9 cellular contexts compared by ENCODE assay signal in genomic region chr14:63745858-63746425, GRCh38. TPM values are rescaled to one million over a fixed set of nuclear protein-coding genes. Genes with fewer than 3 reads are reported as not detected.
A peak's percentile ranks its signal among the peaks of the same experiment; 100 is the strongest.
DNase-seq lines count a peak whose midpoint lies in the region; ATAC-seq, FAIRE-seq and TF ChIP-seq lines count a peak whose summit lies in the region.
"Had no signal": no experiment of that assay in that cellular context is flagged by ENCODE, and none has a peak within 500 bp of the region (broad histone marks: within the 10 kb centered on the region; RNA-seq: fewer than 3 reads in every experiment).

No MANE protein-coding gene starts in this region.

- TF ChIP-seq EP300 in GM12878 (IDR thresholded peaks at IDR 0.05; ENCODE audit: borderline replicate concordance in 1 of 2, control insufficient read depth in 1 of 2, low read depth in 2 of 2, low read length in 2 of 2): peak; percentile 38 to 65; a peak in 3 of 4 replicates

- H3K9me3 ChIP-seq in GM12878 (replicated peaks; ENCODE audit: control insufficient read depth, insufficient read depth, low read length): no peaks in the 10 kb centered on the region

- RAD21 ChIA-PET in GM12878 (lab: Charles Lee; ENCODE audit: unreplicated experiment): interaction anchor here (0.6 to 8.1 kb wide), 10 partner anchors 9 to 490 kb away, joined by 3 to 64 read pairs (median 4); partner anchors contain the start of gene SGPP1

- H4K20me1 ChIP-seq in GM12878 (ENCODE audit: control insufficient read depth, insufficient read depth): no peaks in the 10 kb centered on the region

- WGBS in GM12878 (ENCODE audit: insufficient coverage, insufficient replicate concordance, low lambda C conversion rate, missing lambda C conversion rate): 0% methylated on average over 4 of the region's 4 CpGs

- CTCF ChIA-PET in GM12878 (lab: Yijun Ruan, JAX): interaction anchor here (0.6 to 3.5 kb wide), 8 partner anchors 9 to 357 kb away, joined by 3 to 20 read pairs (median 3); no protein-coding TSS in a partner anchor

- H2AFZ ChIP-seq in GM12878 (ENCODE audit: control insufficient read depth, low read depth, low read length): peak overlapping the region; percentile 93

- SMC1A ChIA-PET in GM12878 (lab: Charles Lee; ENCODE audit: uncharacterized antibody, unreplicated experiment): interaction anchor here (0.6 to 4.9 kb wide), 11 partner anchors 9 to 1169 kb away, joined by 3 to 52 read pairs (median 5); partner anchors contain the start of gene WDR89

- ATAC-seq in GM21390 (IDR thresholded peaks at IDR 0.05; ENCODE audit: unreplicated experiment) (peak; percentile 64), HG03520 (IDR thresholded peaks at IDR 0.05; ENCODE audit: unreplicated experiment) (peak; percentile 66), GM12878 (peak; percentile 76)

- DNase-seq in GM06990 (ENCODE audit: extremely low read depth, insufficient read length): peak; percentile 68
- DNase-seq in GM12878 (ENCODE audit: low read depth, low spot score): peak; percentile 80
- DNase-seq in central memory CD4-positive, alpha-beta T cell: no peak
- DNase-seq in epidermal melanocyte (ENCODE audit: insufficient read length, low spot score): no peak
- no peak for DNase-seq in NCI-H146 treated with DMSO at 0.1 percent for 48 hours (lab: John Stamatoyannopoulos, UW; ENCODE audit: unreplicated experiment)
- DNase-seq in G401 (ENCODE audit: low spot score): no peak

- H3K4me3 ChIP-seq in GM06990 (replicated peaks; ENCODE audit: low read depth, low read length) (no peak overlapping the region), GM12878 (no peak overlapping the region)

- peak; percentile 35 for FAIRE-seq in GM12878 (lab: Jason Lieb, UNC)
- FAIRE-seq: keratinocyte had no signal

- no TSS peak for BruUV-seq in GM12878 (replicated peaks; lab: Mats Ljungman, UMichigan)

- POLR2A ChIA-PET in GM12878 (lab: Charles Lee): interaction anchor here (0.6 to 3.6 kb wide), 8 partner anchors 9 to 354 kb away, joined by 3 to 51 read pairs (median 4); partner anchors contain the start of genes SGPP1 and WDR89

- TF ChIP-seq POLR2A in GM12878 (IDR thresholded peaks at IDR 0.05; ENCODE audit: low read depth, low read length): 0 out of 2 replicates have a peak, but pooled peaks have one; percentile 33

- TF ChIP-seq CTCF in GM06990 (IDR thresholded peaks at IDR 0.05; ENCODE audit: insufficient read depth, low read length, poor library complexity, severe bottlenecking): no peak
- peak in 2 of 3 experiments; percentile 8 to 9; a peak in 1 of 6 replicates for TF ChIP-seq CTCF in GM12878 (IDR thresholded peaks at IDR 0.05 in 2 of 3, conservative IDR thresholded peaks at IDR 0.05 in 1 of 3; ENCODE audit: control insufficient read depth in 2 of 3, extremely low read depth in 1 of 3, insufficient read depth in 1 of 3, low read depth in 3 of 3, low read length in 3 of 3)

- no peaks in the 10 kb centered on the region for H3K79me2 ChIP-seq in GM12878 (ENCODE audit: control insufficient read depth, insufficient read depth, low read length)

- peaks cover 36% of the 10 kb centered on the region for H3K4me1 ChIP-seq in GM12878 (ENCODE audit: control insufficient read depth, insufficient read depth, low read length)

- peak overlapping the region; percentile 50; the same call in 1 of the 2 replicates for H3K9ac ChIP-seq in GM12878 (ENCODE audit: control insufficient read depth, insufficient read depth, low read length)

- peak overlapping the region; percentile 85 for H3K4me2 ChIP-seq in GM12878 (ENCODE audit: control insufficient read depth, insufficient read depth)

- H3K36me3 ChIP-seq in GM06990 (ENCODE audit: control insufficient read depth, insufficient read depth, low read length) (no peaks in the 10 kb centered on the region), GM12878 (ENCODE audit: control insufficient read depth in 2 of 2, insufficient read depth in 2 of 2, low read length in 1 of 2) (no peaks in the 10 kb centered on the region)

- intact Hi-C loops in GM12878 (cut with micrococcal nuclease; ENCODE audit: unreplicated experiment): loop anchor here (5.0 kb wide), 1 partner anchor 204 kb away; the partner anchor contains the start of gene PPP2R5E

- TF ChIP-seq RAD21 in GM12878 (IDR thresholded peaks at IDR 0.05; ENCODE audit: insufficient read depth, low read depth, low read length): 0 out of 2 replicates have a peak, but pooled peaks have one; percentile 31

- H3K27ac ChIP-seq in GM12878 (ENCODE audit: control insufficient read depth, insufficient read depth): peak overlapping the region; percentile 75

- in situ Hi-C loops in GM12878 (cut with MboI) (no loop called here), G401 (cut with HindIII; ENCODE audit: low sequenced_read_pairs) (no loop called here)

- H3K27me3 ChIP-seq in GM06990 (replicated peaks; ENCODE audit: control insufficient read depth, insufficient read depth, low read length) (no peaks in the 10 kb centered on the region), GM12878 (replicated peaks in 1 of 2; ENCODE audit: control insufficient read depth in 2 of 2, insufficient read depth in 2 of 2, low read length in 1 of 2) (no peaks in the 10 kb centered on the region)

TF ChIP-seq in GM12878, 131 proteins besides CTCF, POLR2A, EP300 and RAD21 (continues in another document):
- TF ChIP-seq NRF1 (conservative IDR thresholded peaks at IDR 0.05; ENCODE audit: low read depth, low read length): no peak
- TF ChIP-seq SMC3 (IDR thresholded peaks at IDR 0.05; ENCODE audit: borderline replicate concordance, low read length): no peak
- TF ChIP-seq POLR2AphosphoS5 (IDR thresholded peaks at IDR 0.05; ENCODE audit: low read length): no peak
- TF ChIP-seq STAT3 (IDR thresholded peaks at IDR 0.05; ENCODE audit: low read depth, low read length): no peak
- peak; percentile 85 to 89; a peak in 3 of 4 replicates for TF ChIP-seq BHLHE40 (IDR thresholded peaks at IDR 0.05; ENCODE audit: borderline replicate concordance in 1 of 2, low read depth in 2 of 2, low read length in 1 of 2)
- peak; percentile 76 for TF ChIP-seq ATF2 (IDR thresholded peaks at IDR 0.05; ENCODE audit: low read length)
- TF ChIP-seq RFX5 (IDR thresholded peaks at IDR 0.05; ENCODE audit: low read depth, low read length): no peak
- TF ChIP-seq SIN3A (IDR thresholded peaks at IDR 0.05; ENCODE audit: low read depth, low read length): no peak
- TF ChIP-seq SIX5 (IDR thresholded peaks at IDR 0.05; ENCODE audit: low read depth, low read length, severe bottlenecking): no peak
- TF ChIP-seq MTA2 (IDR thresholded peaks at IDR 0.05; ENCODE audit: low read depth): peak; percentile 67; the same call in 1 of the 2 replicates
- TF ChIP-seq IKZF2 (IDR thresholded peaks at IDR 0.05): peak; percentile 92 to 96
- peak; percentile 33; the same call in 1 of the 2 replicates for TF ChIP-seq ATF3 (IDR thresholded peaks at IDR 0.05; ENCODE audit: borderline replicate concordance, extremely low read depth, low read depth, low read length)
- TF ChIP-seq CREB1 (IDR thresholded peaks at IDR 0.05; ENCODE audit: low read depth): peak; percentile 55; the same call in 1 of the 2 replicates
- peak; percentile 40; the same call in 1 of the 2 replicates for TF ChIP-seq CBFB (IDR thresholded peaks at IDR 0.05; ENCODE audit: low read depth)
- TF ChIP-seq GATAD2B (conservative IDR thresholded peaks at IDR 0.05; ENCODE audit: low read depth): peak; percentile 47; the same call in 1 of the 2 replicates
- TF ChIP-seq SMAD5 (IDR thresholded peaks at IDR 0.05; ENCODE audit: low read depth): no peak

RNA-seq across cellular contexts. Expression of gene SGPP1, which starts 18.1 kb away (rescaled TPM):
- total RNA-seq in GM12878 (2013; cell fraction: nucleolus; rRNA removed): 48.4 and 48.5 TPM in 2 replicates
- total RNA-seq in GM12878 (2014; rRNA removed) (37.7 and 45.0 TPM in 2 replicates), GM12878 (2014; rRNA removed; fragmentation: Illumina TruSeq; extraction: Trizol) (25.8 and 28.4 TPM in 2 replicates), GM12878 (2021) (25.8 and 27.5 TPM in 2 replicates)
- polyA plus RNA-seq in GM12878 (2011; ENCODE audit: low read depth): 6.7 TPM
- polyA plus RNA-seq in GM12878 (2011; rRNA removed) (26.5 and 35.4 TPM in 2 replicates), GM12878 (2014; fragmentation: Illumina TruSeq; extraction: Trizol) (25.2 and 36.7 TPM in 2 replicates), GM12878 (2014; fragmentation: Nextera tagmentation; extraction: Ambion mirVana) (10 to 100 TPM in 1 of 2 experiments, 1 to 10 TPM in 1; 8.8 to 17.1 TPM), GM12878 (2014; rRNA removed) (18.5 and 21.2 TPM in 2 replicates), GM12878 (2016; fragmentation: Nextera tagmentation; extraction: Ambion mirVana) (10 to 100 TPM in 1 of 2 experiments, 1 to 10 TPM in 1; 3.5 to 34.4 TPM)
- polyA plus RNA-seq in GM12878 (2011; cell fraction: cytosol; rRNA removed): 11.2 and 13.2 TPM in 2 replicates
- polyA plus RNA-seq in GM12878 (2011; cell fraction: nucleus; rRNA removed): 9.9 and 11.4 TPM in 2 replicates
- 17.1 and 18.3 TPM in 2 replicates for polyA plus RNA-seq in GM12878 (2012)
- polyA minus RNA-seq in GM12878 (2011; rRNA and poly(A)+ RNA removed): 10.2 and 12.0 TPM in 2 replicates
- polyA minus RNA-seq in GM12878 (2011; cell fraction: cytosol; rRNA and poly(A)+ RNA removed): 6.1 and 7.0 TPM in 2 replicates
- 8.8 and 17.2 TPM in 2 replicates for polyA minus RNA-seq in GM12878 (2011; cell fraction: nucleus; rRNA and poly(A)+ RNA removed)
- 24.4 and 29.6 TPM in 2 replicates for total RNA-seq in G401 (2014; rRNA removed; shearing (Covaris generic))

Comparison
In these comparisons a context has a peak if more than half of its experiments do, and no peak if none do; other contexts are left out.
1. DNase-seq: peak in GM06990 (single experiment) and GM12878 (single experiment); none in central memory CD4-positive, alpha-beta T cell (single experiment), epidermal melanocyte (single experiment), NCI-H146 treated with DMSO at 0.1 percent for 48 hours (single experiment) and G401 (single experiment).
2. Peak in every context shown above with its lines, with median percentiles within 50 percentile points of each other: ATAC-seq.